Comparison of ENCODE assay signal across 8 cellular contexts in genomic region chr6:82248233-82248735, GRCh38. TPM values are rescaled to one million over a fixed set of nuclear protein-coding genes. Genes with fewer than 3 reads are reported as not detected.
DNase-seq lines count a peak whose midpoint lies in the region; ATAC-seq and TF ChIP-seq lines count a peak whose summit lies in the region.

No MANE protein-coding gene starts in this region.

- no peaks in the 10 kb centered on the region for H3K27me3 ChIP-seq in BLaER1 treated with 17β-estradiol and CSF1 and Interleukin-3, amounts not matched to agents 10 nM and 100 nM
- H3K27me3 ChIP-seq in OCI-LY3 (ENCODE audit: low read depth, low read length), result no peaks in the 10 kb centered on the region

- peak overlapping the region; percentile 68 to 87 (median 75) for H3K4me2 ChIP-seq in BLaER1 treated with 17β-estradiol and CSF1 and Interleukin-3, amounts not matched to agents 10 nM and 100 nM
- peak overlapping the region; percentile 92 for H3K4me2 ChIP-seq in OCI-LY3 (ENCODE audit: low read length)

- peaks cover 28% of the 10 kb centered on the region for H3K4me1 Mint-ChIP-seq in type B pancreatic cell (ENCODE audit: unreplicated experiment)

- peak overlapping the region; percentile 99 for H3K27ac Mint-ChIP-seq in type B pancreatic cell

- peaks cover 16% of the 10 kb centered on the region for H3K36me3 Mint-ChIP-seq in type B pancreatic cell

- peaks cover 0 to 8% (median 0%) of the 10 kb centered on the region in 11 experiments; a peak in 4 of 22 replicates for H3K36me3 ChIP-seq in BLaER1 treated with 17β-estradiol and CSF1 and Interleukin-3, amounts not matched to agents 10 nM and 100 nM
- H3K36me3 ChIP-seq in OCI-LY3 (replicated peaks; ENCODE audit: low read depth, low read length), result peaks cover 18% of the 10 kb centered on the region

- peak overlapping the region; percentile 71 to 79 (median 74); a peak in 19 of 20 replicates for H3K4me3 ChIP-seq in BLaER1 treated with 17β-estradiol and CSF1 and Interleukin-3, amounts not matched to agents 10 nM and 100 nM
- H3K4me3 ChIP-seq in OCI-LY3 (ENCODE audit: low read length), result peak overlapping the region; percentile 82

- H2AFZ ChIP-seq in OCI-LY3 (ENCODE audit: low read depth, low read length), result peak overlapping the region; percentile 94

- peaks cover 0 to 35% (median 15%) of the 10 kb centered on the region in 10 experiments; a peak in 13 of 20 replicates for H3K4me1 ChIP-seq in BLaER1 treated with 17β-estradiol and CSF1 and Interleukin-3, amounts not matched to agents 10 nM and 100 nM
- H3K4me1 ChIP-seq in OCI-LY3 (ENCODE audit: low read length), result peaks cover 19% of the 10 kb centered on the region

- H3K27me3 Mint-ChIP-seq in type B pancreatic cell, result no peaks in the 10 kb centered on the region

- H3K9ac ChIP-seq in BLaER1 treated with 17β-estradiol and CSF1 and Interleukin-3, amounts not matched to agents 10 nM and 100 nM, result peak overlapping the region; percentile 86 to 94 (median 89); a peak in 21 of 22 replicates
- H3K9ac ChIP-seq in OCI-LY3 (ENCODE audit: low read length), result peak overlapping the region; percentile 92

- ATAC-seq in GM18511 (IDR thresholded peaks at IDR 0.05; ENCODE audit: unreplicated experiment) (peak; percentile 52), HG02981 (IDR thresholded peaks at IDR 0.05; ENCODE audit: unreplicated experiment) (peak; percentile 77)

- H3K9me3 Mint-ChIP-seq in type B pancreatic cell, result peaks cover 3% of the 10 kb centered on the region

- DNase-seq in lung microvascular endothelial cell (ENCODE audit: low read depth in 2 of 2) (peak; percentile 34 to 39), type B pancreatic cell (ENCODE audit: extremely low spot score, unreplicated experiment) (no peak), NCI-H2171 treated with DMSO at 0.1 percent for 48 hours (lab: John Stamatoyannopoulos, UW) (no peak)

- peak overlapping the region; percentile 81 to 93 (median 88) for H3K27ac ChIP-seq in BLaER1 treated with 17β-estradiol and CSF1 and Interleukin-3, amounts not matched to agents 10 nM and 100 nM
- peak overlapping the region; percentile 64 for H3K27ac ChIP-seq in OCI-LY3 (ENCODE audit: low read length)
- peak overlapping the region; percentile 90 for H3K27ac ChIP-seq in cingulate gyrus (ENCODE audit: low read depth, low read length)

- H4K20me1 ChIP-seq in BLaER1 treated with 17β-estradiol and CSF1 and Interleukin-3, amounts not matched to agents 10 nM and 100 nM, result peaks cover 0 to 8% (median 0%) of the 10 kb centered on the region in 11 experiments; a peak in 3 of 22 replicates
- H4K20me1 ChIP-seq in OCI-LY3 (ENCODE audit: insufficient read depth, low read length), result peaks cover 21% of the 10 kb centered on the region

- peak overlapping the region; percentile 98 for H3K4me3 Mint-ChIP-seq in type B pancreatic cell

- H3K9me3 ChIP-seq in BLaER1 treated with 17β-estradiol and CSF1 and Interleukin-3, amounts not matched to agents 10 nM and 100 nM (replicated peaks in 1 of 11), result no peaks in the 10 kb centered on the region
- no peaks in the 10 kb centered on the region for H3K9me3 ChIP-seq in OCI-LY3 (ENCODE audit: insufficient read depth, low read length)

- H3K79me2 ChIP-seq in OCI-LY3 (ENCODE audit: low read length), result peaks cover 49% of the 10 kb centered on the region

- TF ChIP-seq CTCF in OCI-LY3 (IDR thresholded peaks at IDR 0.05; ENCODE audit: low read depth, low read length), result no peak
- TF ChIP-seq CTCF in type B pancreatic cell (conservative IDR thresholded peaks at IDR 0.05), result no peak

RNA-seq across cellular contexts. Expression of gene IBTK, which starts 0.7 kb away (rescaled TPM):
- total RNA-seq in lung microvascular endothelial cell, result 26.6 and 32.3 TPM in 2 replicates
- total RNA-seq in type B pancreatic cell (ENCODE audit: low replicate concordance), result 30.6 and 43.1 TPM in 2 replicates

Comparison
In these comparisons a context has a peak if more than half of its experiments do, and no peak if none do; other contexts are left out.
1. DNase-seq: peak in lung microvascular endothelial cell (2 of 2); none in type B pancreatic cell (single experiment) and NCI-H2171 treated with DMSO at 0.1 percent for 48 hours (single experiment).
2. Peak in every context shown above with its lines, with median percentiles within 50 percentile points of each other: H3K27ac ChIP-seq.